In the genomic region with DNA sequence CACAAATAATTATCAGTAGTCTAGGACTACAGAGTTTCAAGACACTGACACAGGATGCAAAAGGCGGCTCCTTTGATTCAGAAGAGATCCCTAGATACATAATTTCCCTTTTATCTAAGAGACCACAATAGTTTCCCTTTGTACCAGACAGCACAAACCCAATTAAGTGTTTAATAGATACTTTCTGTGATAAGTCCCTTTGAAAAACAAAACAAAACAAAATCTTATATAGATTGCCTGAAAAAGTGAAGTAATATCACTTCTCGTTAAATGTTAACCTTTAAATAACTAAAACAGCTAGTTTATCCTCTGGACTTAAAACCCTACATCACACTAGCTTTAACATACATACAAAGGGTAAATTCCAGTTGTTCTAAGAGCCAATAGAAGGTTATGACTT, we compare ENCODE assay signal across 38 cellular contexts.
"Had no signal": no experiment of that assay in that cellular context is flagged by ENCODE, and none has a peak within 500 bp of the region (broad histone marks: within the 10 kb centered on the region; RNA-seq: fewer than 3 reads in every experiment).

No MANE protein-coding gene starts in this region.

- H3K36me3 ChIP-seq: adrenal gland, cardiac muscle cell had no signal

- H3K9me3 Mint-ChIP-seq: activated B cell treated with CpG ODN at 0.5 μM for 24 hours; activated CD4-positive, alpha-beta memory T cell treated with anti-CD3 and anti-CD28 coated beads for 36 hours; activated CD4-positive, alpha-beta T cell treated with anti-CD3 and anti-CD28 coated beads, Interleukin-2, amount 10 ng/mL, durations not matched to agents 24 days and 14 days; activated CD8-positive, alpha-beta T cell treated with anti-CD3 and anti-CD28 coated beads for 36 hours; activated naive CD4-positive, alpha-beta T cell treated with anti-CD3 and anti-CD28 coated beads for 36 hours; activated T-cell treated with anti-CD3 and anti-CD28 coated beads, Interleukin-2, amount 50 U/mL, for 4 hours; activated T-helper 1 cell treated with anti-CD3 and anti-CD28 coated beads, Interleukin-12 subunit alpha, Interleukin-12 subunit beta, Interleukin-2, Interleukin-4 antibody, amounts not matched to agents 30 ng/mL and 10 ng/mL and 1 ng/mL, durations not matched to agents 14 hours and 24 hours and 36 hours; activated T-helper 17 cell treated with anti-CD3 and anti-CD28 coated beads, Interleukin-2, amount 50 U/mL, for 72 hours; T-helper 1 cell treated with Interleukin-12 subunit alpha and Interleukin-12 subunit beta and Interleukin-4 antibody, amounts not matched to agents 30 μg/mL and 1 μg/mL, for 36 hours; T-helper 2 cell treated with Interferon-gamma antibody and Interleukin-4, amounts not matched to agents 5 μg/mL and 100 μg/mL, for 36 hours had no signal

- H3K27ac ChIP-seq: adrenal gland, cardiac muscle cell, VCaP had no signal

- H3K27ac Mint-ChIP-seq: activated B cell treated with CpG ODN at 0.5 μM for 24 hours; activated CD4-positive, alpha-beta memory T cell treated with anti-CD3 and anti-CD28 coated beads for 36 hours; activated CD4-positive, alpha-beta T cell treated with anti-CD3 and anti-CD28 coated beads, Interleukin-2, amount 10 ng/mL, durations not matched to agents 24 days and 14 days; activated CD8-positive, alpha-beta T cell treated with anti-CD3 and anti-CD28 coated beads for 36 hours; activated naive CD4-positive, alpha-beta T cell treated with anti-CD3 and anti-CD28 coated beads for 36 hours; activated naive CD4-positive, alpha-beta T cell treated with anti-CD3 and anti-CD28 coated beads, Interleukin-2, amount 50 U/mL, for 72 hours; activated naive CD8-positive, alpha-beta T cell treated with anti-CD3 and anti-CD28 coated beads for 36 hours; activated T-cell treated with anti-CD3 and anti-CD28 coated beads, Interleukin-2, amount 50 U/mL, for 72 hours; activated T-helper 1 cell treated with anti-CD3 and anti-CD28 coated beads, Interleukin-12 subunit alpha, Interleukin-12 subunit beta, Interleukin-2, Interleukin-4 antibody, amounts not matched to agents 30 ng/mL and 10 ng/mL and 1 ng/mL, durations not matched to agents 14 hours and 24 hours and 36 hours; activated T-helper 17 cell treated with anti-CD3 and anti-CD28 coated beads, Interleukin-2, amount 50 U/mL, for 72 hours; brain; T-helper 1 cell treated with Interleukin-12 subunit alpha and Interleukin-12 subunit beta and Interleukin-4 antibody, amounts not matched to agents 30 μg/mL and 1 μg/mL, for 36 hours; T-helper 2 cell treated with Interferon-gamma antibody and Interleukin-4, amounts not matched to agents 5 μg/mL and 100 μg/mL, for 36 hours had no signal

- H3K4me3 Mint-ChIP-seq: activated B cell treated with CpG ODN at 0.5 μM for 24 hours; activated CD4-positive, alpha-beta memory T cell treated with anti-CD3 and anti-CD28 coated beads for 36 hours; activated CD4-positive, alpha-beta T cell treated with anti-CD3 and anti-CD28 coated beads, Interleukin-2, amount 10 ng/mL, durations not matched to agents 24 days and 14 days; activated CD8-positive, alpha-beta T cell treated with anti-CD3 and anti-CD28 coated beads for 36 hours; activated naive CD4-positive, alpha-beta T cell treated with anti-CD3 and anti-CD28 coated beads for 36 hours; activated naive CD8-positive, alpha-beta T cell treated with anti-CD3 and anti-CD28 coated beads for 36 hours; activated T-cell treated with anti-CD3 and anti-CD28 coated beads, Interleukin-2, amount 50 U/mL, for 4 hours; activated T-cell treated with anti-CD3 and anti-CD28 coated beads, Interleukin-2, amount 50 U/mL, for 72 hours; activated T-helper 1 cell treated with anti-CD3 and anti-CD28 coated beads, Interleukin-12 subunit alpha, Interleukin-12 subunit beta, Interleukin-2, Interleukin-4 antibody, amounts not matched to agents 30 ng/mL and 10 ng/mL and 1 ng/mL, durations not matched to agents 14 hours and 24 hours and 36 hours; activated T-helper 17 cell treated with anti-CD3 and anti-CD28 coated beads, Interleukin-2, amount 50 U/mL, for 72 hours; brain; central memory CD8-positive, alpha-beta T cell; T-helper 1 cell treated with Interleukin-12 subunit alpha and Interleukin-12 subunit beta and Interleukin-4 antibody, amounts not matched to agents 30 μg/mL and 1 μg/mL, for 36 hours; T-helper 2 cell treated with Interferon-gamma antibody and Interleukin-4, amounts not matched to agents 5 μg/mL and 100 μg/mL, for 36 hours had no signal

- ATAC-seq: activated CD8-positive, alpha-beta T cell treated with anti-CD3 and anti-CD28 coated beads for 36 hours; activated naive CD4-positive, alpha-beta T cell treated with anti-CD3 and anti-CD28 coated beads, Interleukin-2, amount 50 U/mL, for 72 hours; activated T-cell treated with anti-CD3 and anti-CD28 coated beads, Interleukin-2, amount 50 U/mL, for 4 hours; activated T-cell treated with anti-CD3 and anti-CD28 coated beads, Interleukin-2, amount 50 U/mL, for 72 hours; activated T-helper 17 cell treated with anti-CD3 and anti-CD28 coated beads, Interleukin-2, amount 50 U/mL, for 72 hours had no signal

- H3K4me1 Mint-ChIP-seq: activated B cell treated with CpG ODN at 0.5 μM for 24 hours; activated CD4-positive, alpha-beta T cell treated with anti-CD3 and anti-CD28 coated beads, Interleukin-2, amount 10 ng/mL, durations not matched to agents 24 days and 14 days; activated naive CD8-positive, alpha-beta T cell treated with anti-CD3 and anti-CD28 coated beads for 36 hours; activated T-helper 17 cell treated with anti-CD3 and anti-CD28 coated beads, Interleukin-2, amount 50 U/mL, for 72 hours; central memory CD8-positive, alpha-beta T cell had no signal

- H3K27me3 ChIP-seq: adrenal gland, cardiac muscle cell had no signal

- H3K36me3 Mint-ChIP-seq: activated CD4-positive, alpha-beta memory T cell treated with anti-CD3 and anti-CD28 coated beads for 36 hours; activated naive CD4-positive, alpha-beta T cell treated with anti-CD3 and anti-CD28 coated beads, Interleukin-2, amount 50 U/mL, for 72 hours; activated naive CD8-positive, alpha-beta T cell treated with anti-CD3 and anti-CD28 coated beads for 36 hours had no signal

- FAIRE-seq: bronchial epithelial cell, TTC549 had no signal

- H3K4me3 ChIP-seq: adrenal gland, cardiac muscle cell had no signal

- H3K27me3 Mint-ChIP-seq: activated B cell treated with CpG ODN at 0.5 μM for 24 hours; activated CD4-positive, alpha-beta T cell treated with anti-CD3 and anti-CD28 coated beads, Interleukin-2, amount 10 ng/mL, durations not matched to agents 24 days and 14 days; brain; central memory CD8-positive, alpha-beta T cell had no signal

- DNase-seq: activated B cell treated with CpG ODN at 0.5 μM for 24 hours; activated CD4-positive, alpha-beta memory T cell treated with anti-CD3 and anti-CD28 coated beads for 36 hours; activated CD4-positive, alpha-beta T cell treated with anti-CD3 and anti-CD28 coated beads for 4 hours; activated CD4-positive, alpha-beta T cell treated with anti-CD3 and anti-CD28 coated beads, Interleukin-2, amount 10 ng/mL, durations not matched to agents 24 days and 14 days; activated CD4-positive, alpha-beta T cell treated with anti-CD3 and anti-CD28 coated beads, Interleukin-2, amount 50 U/mL, for 1 hour; activated CD4-positive, alpha-beta T cell treated with anti-CD3 and anti-CD28 coated beads, Interleukin-2, amount 50 U/mL, for 4 hours; activated CD4-positive, CD25-positive, alpha-beta regulatory T cell treated with anti-CD3 and anti-CD28 coated beads, Interleukin-2, amount 50 U/mL, for 72 hours; activated CD8-positive, alpha-beta memory T cell treated with anti-CD3 and anti-CD28 coated beads, Interleukin-2, amount 50 U/mL, for 4 hours; activated CD8-positive, alpha-beta T cell treated with anti-CD3 and anti-CD28 coated beads for 36 hours; activated effector memory CD4-positive, alpha-beta T cell treated with anti-CD3 and anti-CD28 coated beads, Interleukin-2, amount 50 U/mL, for 16 hours; activated gamma-delta T cell treated with Interleukin-2 at 50 U/mL for 16 hours; activated naive CD4-positive, alpha-beta T cell; activated naive CD4-positive, alpha-beta T cell treated with anti-CD3 and anti-CD28 coated beads for 36 hours; activated naive CD4-positive, alpha-beta T cell treated with anti-CD3 and anti-CD28 coated beads, Interleukin-2, amount 50 U/mL, for 16 hours; activated naive CD8-positive, alpha-beta T cell treated with anti-CD3 and anti-CD28 coated beads for 36 hours; activated T-cell treated with anti-CD3 and anti-CD28 coated beads for 4 hours; activated T-cell treated with anti-CD3 and anti-CD28 coated beads, Interleukin-2, amount 50 U/mL, for 1 hour; activated T-cell treated with anti-CD3 and anti-CD28 coated beads, Interleukin-2, amount 50 U/mL, for 4 hours; activated T-cell treated with anti-CD3 and anti-CD28 coated beads, Interleukin-2, amount 50 U/mL, for 72 hours; adrenal gland; amniotic stem cell; aorta; caudate nucleus; cerebellar nuclear complex; T-helper 1 cell; T-helper 2 cell; T-helper 9 cell had no signal

- H3K9me3 ChIP-seq: adrenal gland had no signal
